Comparison of ENCODE assay signal across 9 cellular contexts in the genomic region with DNA sequence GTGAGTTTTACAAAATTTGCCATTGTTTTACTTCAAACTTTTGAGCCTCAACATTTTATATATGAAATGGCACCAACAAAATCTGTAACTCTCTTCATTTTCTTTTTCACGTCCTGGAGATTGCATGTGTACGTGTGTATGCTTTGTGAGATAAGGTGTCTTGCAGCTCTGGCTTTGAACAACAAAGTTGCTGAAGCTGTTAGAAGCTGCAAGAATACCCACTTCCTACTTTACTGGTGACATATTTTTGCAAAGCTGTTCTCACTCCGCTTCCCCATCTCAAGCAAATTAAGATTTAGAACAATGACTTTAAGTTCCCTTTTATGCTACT. TPM values are rescaled to one million over a fixed set of nuclear protein-coding genes. Genes with fewer than 3 reads are reported as not detected.
A peak's percentile ranks its signal among the peaks of the same experiment; 100 is the strongest.
DNase-seq lines count a peak whose midpoint lies in the region; ATAC-seq and TF ChIP-seq lines count a peak whose summit lies in the region.
"Had no signal": no experiment of that assay in that cellular context is flagged by ENCODE, and none has a peak within 500 bp of the region (broad histone marks: within the 10 kb centered on the region; RNA-seq: fewer than 3 reads in every experiment).

No MANE protein-coding gene starts in this region.

- peaks cover 21% of the 10 kb centered on the region for H3K4me1 ChIP-seq in BLaER1
- H3K4me1 ChIP-seq in trophoblast cell (ENCODE audit: control insufficient read depth in 1 of 2, insufficient read depth in 2 of 2, low read length in 2 of 2) = no peaks in the 10 kb centered on the region
- H3K4me1 ChIP-seq in foreskin keratinocyte = no peaks in the 10 kb centered on the region

- H4K20me1 ChIP-seq in BLaER1 = no peaks in the 10 kb centered on the region

- no peak overlapping the region for H4K8ac ChIP-seq in trophoblast cell (ENCODE audit: low read depth, low read length)

- intact Hi-C loops in activated T-helper 2 cell treated with anti-CD3 and anti-CD28 coated beads, Interferon-gamma antibody, Interleukin-2, Interleukin-4, amounts not matched to agents 10 μg/mL and 5 μg/mL and 100 μg/mL, durations not matched to agents 14 hours and 24 hours and 36 hours (cut with micrococcal nuclease) = loop anchor here (1.0 to 10.0 kb wide), 6 partner anchors 11 to 1047 kb away; no protein-coding TSS in a partner anchor

- peak; percentile 75 for ATAC-seq in GM19043 (IDR thresholded peaks at IDR 0.05; ENCODE audit: low read depth, unreplicated experiment)
- peak; percentile 48 for ATAC-seq in HG03442 (IDR thresholded peaks at IDR 0.05; ENCODE audit: unreplicated experiment)
- ATAC-seq in HG02870 (IDR thresholded peaks at IDR 0.05; ENCODE audit: unreplicated experiment) = no peak
- no peak for ATAC-seq in foreskin keratinocyte

- H3K36me3 Mint-ChIP-seq in activated T-helper 2 cell treated with anti-CD3 and anti-CD28 coated beads, Interferon-gamma antibody, Interleukin-2, Interleukin-4, amounts not matched to agents 10 μg/mL and 5 μg/mL and 100 μg/mL, durations not matched to agents 14 hours and 24 hours and 36 hours (ENCODE audit: low read depth) = peaks cover 38% of the 10 kb centered on the region

- H2BK5ac ChIP-seq in trophoblast cell (ENCODE audit: low read depth, low read length, poor library complexity) = no peak overlapping the region

- H3K9me3 ChIP-seq in BLaER1 = peaks cover 5% of the 10 kb centered on the region; the same call in 1 of the 2 replicates
- no peaks in the 10 kb centered on the region for H3K9me3 ChIP-seq in trophoblast cell (ENCODE audit: insufficient read depth, low read depth, low read length)

- peak overlapping the region; percentile 69 for H3K4me3 Mint-ChIP-seq in activated T-helper 2 cell treated with anti-CD3 and anti-CD28 coated beads, Interferon-gamma antibody, Interleukin-2, Interleukin-4, amounts not matched to agents 10 μg/mL and 5 μg/mL and 100 μg/mL, durations not matched to agents 14 hours and 24 hours and 36 hours (ENCODE audit: low read depth)

- H3K18ac ChIP-seq in trophoblast cell (ENCODE audit: low read length) = no peak overlapping the region

- H3K4me2 ChIP-seq in BLaER1 (peak overlapping the region; percentile 62), trophoblast cell (ENCODE audit: low read length) (no peak overlapping the region)

- H3K4ac ChIP-seq in trophoblast cell (ENCODE audit: low read depth, low read length) = no peak overlapping the region

- peak overlapping the region; percentile 84 for H3K27ac Mint-ChIP-seq in activated T-helper 2 cell treated with anti-CD3 and anti-CD28 coated beads, Interferon-gamma antibody, Interleukin-2, Interleukin-4, amounts not matched to agents 10 μg/mL and 5 μg/mL and 100 μg/mL, durations not matched to agents 14 hours and 24 hours and 36 hours

- no peak overlapping the region for H3K27ac ChIP-seq in BLaER1
- H3K27ac ChIP-seq in trophoblast cell (ENCODE audit: low read depth, low read length) = no peak overlapping the region
- no peak overlapping the region for H3K27ac ChIP-seq in foreskin keratinocyte

- WGBS in trophoblast cell (ENCODE audit: extremely low coverage, insufficient coverage, insufficient read length) = no CpG with 5 or more reads among the region's 3 CpGs

- no peak overlapping the region for H3K14ac ChIP-seq in trophoblast cell (ENCODE audit: low read length)

- no peaks in the 10 kb centered on the region for H3K79me1 ChIP-seq in trophoblast cell (ENCODE audit: low read length)

- H3K23ac ChIP-seq in trophoblast cell (ENCODE audit: low read length) = no peak overlapping the region

- H3K4me3 ChIP-seq in BLaER1 (no peak overlapping the region), trophoblast cell (ENCODE audit: low read depth, low read length) (no peak overlapping the region)

- H3K36me3 ChIP-seq in BLaER1 = no peaks in the 10 kb centered on the region
- no peaks in the 10 kb centered on the region for H3K36me3 ChIP-seq in trophoblast cell (ENCODE audit: control insufficient read depth in 1 of 2, insufficient read depth in 2 of 2, low read length in 2 of 2)

- no peak overlapping the region for H2BK12ac ChIP-seq in trophoblast cell (ENCODE audit: low read length)

- peaks cover 14% of the 10 kb centered on the region for H3K9me3 Mint-ChIP-seq in activated T-helper 2 cell treated with anti-CD3 and anti-CD28 coated beads, Interferon-gamma antibody, Interleukin-2, Interleukin-4, amounts not matched to agents 10 μg/mL and 5 μg/mL and 100 μg/mL, durations not matched to agents 14 hours and 24 hours and 36 hours

- no peaks in the 10 kb centered on the region for H3K79me2 ChIP-seq in trophoblast cell (ENCODE audit: control insufficient read depth, insufficient read depth, low read length, poor library complexity)

- no peaks in the 10 kb centered on the region for H3K27me3 Mint-ChIP-seq in activated T-helper 2 cell treated with anti-CD3 and anti-CD28 coated beads, Interferon-gamma antibody, Interleukin-2, Interleukin-4, amounts not matched to agents 10 μg/mL and 5 μg/mL and 100 μg/mL, durations not matched to agents 14 hours and 24 hours and 36 hours (ENCODE audit: low read depth)

- H3K27me3 ChIP-seq in BLaER1 = no peaks in the 10 kb centered on the region
- no peaks in the 10 kb centered on the region for H3K27me3 ChIP-seq in trophoblast cell (ENCODE audit: insufficient read depth, low read length)
- no peaks in the 10 kb centered on the region for H3K27me3 ChIP-seq in foreskin keratinocyte

- H3K4me1 Mint-ChIP-seq in activated T-helper 2 cell treated with anti-CD3 and anti-CD28 coated beads, Interferon-gamma antibody, Interleukin-2, Interleukin-4, amounts not matched to agents 10 μg/mL and 5 μg/mL and 100 μg/mL, durations not matched to agents 14 hours and 24 hours and 36 hours (ENCODE audit: low read depth) = peaks cover 85% of the 10 kb centered on the region

- H3K9ac ChIP-seq in BLaER1 = no peak overlapping the region
- H3K9ac ChIP-seq in trophoblast cell (ENCODE audit: low read length) = no peak overlapping the region

- no peak overlapping the region for H2BK120ac ChIP-seq in trophoblast cell (ENCODE audit: insufficient read depth, low read length, poor library complexity)

- no peak overlapping the region for H2AK5ac ChIP-seq in trophoblast cell (ENCODE audit: low read length)

- no peak overlapping the region for H4K91ac ChIP-seq in trophoblast cell (ENCODE audit: low read depth, low read length)

- no peak for TF ChIP-seq CTCF in foreskin keratinocyte (conservative IDR thresholded peaks at IDR 0.05)

- H4K12ac ChIP-seq in trophoblast cell (ENCODE audit: low read depth, low read length) = no peak overlapping the region

- DNase-seq in activated T-helper 2 cell treated with anti-CD3 and anti-CD28 coated beads, Interferon-gamma antibody, Interleukin-2, Interleukin-4, amounts not matched to agents 10 μg/mL and 5 μg/mL and 100 μg/mL, durations not matched to agents 14 hours and 24 hours and 36 hours (ENCODE audit: low spot score) = no peak
- no peak for DNase-seq in trophoblast cell
- no peak for DNase-seq in foreskin keratinocyte
- no peak for DNase-seq in kidney tubule cell (ENCODE audit: low spot score)

- no peak overlapping the region for H2AFZ ChIP-seq in trophoblast cell (ENCODE audit: insufficient read depth, low read length, poor library complexity)

RNA-seq across cellular contexts. Expression of a gene that starts 41.8 kb away (rescaled TPM):
- 66.4 and 70.7 TPM in 2 replicates for total RNA-seq in activated T-helper 2 cell treated with anti-CD3 and anti-CD28 coated beads, Interferon-gamma antibody, Interleukin-2, Interleukin-4, amounts not matched to agents 10 μg/mL and 5 μg/mL and 100 μg/mL, durations not matched to agents 14 hours and 24 hours and 36 hours
- 58.3 and 63.0 TPM in 2 replicates for polyA plus RNA-seq in trophoblast cell (2013)
- total RNA-seq in foreskin keratinocyte = not detected in 2 replicates
- not detected in 2 replicates for polyA plus RNA-seq in foreskin keratinocyte
- polyA plus RNA-seq: neural cell had no signal

Comparison
In these comparisons a context has a peak if more than half of its experiments do, and no peak if none do; other contexts are left out.
1. ATAC-seq: peak in GM19043 (single experiment) and HG03442 (single experiment); none in HG02870 (single experiment) and foreskin keratinocyte (single experiment).
2. RNA of a gene that starts 41.8 kb away (total RNA-seq): 66.4 to 70.7 TPM in activated T-helper 2 cell treated with anti-CD3 and anti-CD28 coated beads, Interferon-gamma antibody, Interleukin-2, Interleukin-4, amounts not matched to agents 10 μg/mL and 5 μg/mL and 100 μg/mL, durations not matched to agents 14 hours and 24 hours and 36 hours; not detected in foreskin keratinocyte; every median in the first group is over 10 times any median in the second.